Comparison of ENCODE assay signal across 10 cellular contexts in genomic region chr10:62527019-62527827, GRCh38.
DNase-seq lines count a peak whose midpoint lies in the region; ATAC-seq, FAIRE-seq and TF ChIP-seq lines count a peak whose summit lies in the region.
"Had no signal": no experiment of that assay in that cellular context is flagged by ENCODE, and none has a peak within 500 bp of the region (broad histone marks: within the 10 kb centered on the region; RNA-seq: fewer than 3 reads in every experiment).

No MANE protein-coding gene starts in this region.

- H3K79me1 ChIP-seq in mesenchymal stem cell (replicated peaks; ENCODE audit: low read length, poor library complexity, severe bottlenecking) (no peaks in the 10 kb centered on the region), trophoblast cell (ENCODE audit: low read length) (no peaks in the 10 kb centered on the region)

- no peaks in the 10 kb centered on the region for H3K9me3 ChIP-seq in mesenchymal stem cell (ENCODE audit: control insufficient read depth, low read length)
- peaks cover 4% of the 10 kb centered on the region for H3K9me3 ChIP-seq in psoas muscle
- H3K9me3 ChIP-seq in trophoblast cell (ENCODE audit: insufficient read depth, low read depth, low read length) = no peaks in the 10 kb centered on the region
- H3K9me3 ChIP-seq: breast epithelium, left lung had no signal

- peak; percentile 95 for FAIRE-seq in GM12891 (lab: Jason Lieb, UNC)

- TF ChIP-seq POLR2A in GM12891 (IDR thresholded peaks at IDR 0.05; ENCODE audit: low read depth, low read length) = no peak

- no peak overlapping the region for H3K4me2 ChIP-seq in mesenchymal stem cell (ENCODE audit: low read length, poor library complexity, severe bottlenecking)
- H3K4me2 ChIP-seq in trophoblast cell (ENCODE audit: low read length) = no peak overlapping the region

- no peak overlapping the region for H2BK15ac ChIP-seq in mesenchymal stem cell (ENCODE audit: low read depth, poor library complexity, severe bottlenecking)

- H3K36me3 ChIP-seq in mesenchymal stem cell (ENCODE audit: control insufficient read depth in 1 of 2, insufficient read depth in 2 of 2, low read depth in 1 of 2, low read length in 2 of 2) = no peaks in the 10 kb centered on the region
- no peaks in the 10 kb centered on the region for H3K36me3 ChIP-seq in psoas muscle (ENCODE audit: insufficient read depth in 1 of 2, low read depth in 1 of 2)
- H3K36me3 ChIP-seq in trophoblast cell (ENCODE audit: control insufficient read depth in 1 of 2, insufficient read depth in 2 of 2, low read length in 2 of 2) = no peaks in the 10 kb centered on the region
- H3K36me3 ChIP-seq: breast epithelium, left lung had no signal

- H4K8ac ChIP-seq in mesenchymal stem cell (ENCODE audit: low read length) (no peak overlapping the region), trophoblast cell (ENCODE audit: low read depth, low read length) (no peak overlapping the region)

- no peak overlapping the region for H3K9ac ChIP-seq in mesenchymal stem cell (ENCODE audit: low read length)
- no peak overlapping the region for H3K9ac ChIP-seq in trophoblast cell (ENCODE audit: low read length)

- H4K91ac ChIP-seq in mesenchymal stem cell (ENCODE audit: low read length) (no peak overlapping the region), trophoblast cell (ENCODE audit: low read depth, low read length) (no peak overlapping the region)

- WGBS in mesenchymal stem cell = 87% methylated on average over 6 of the region's 6 CpGs
- WGBS in psoas muscle, 3 donors = 64 to 75% (median 67%) methylated on average over 6 of the region's 6 CpGs
- no CpG with 5 or more reads among the region's 6 CpGs for WGBS in trophoblast cell (ENCODE audit: extremely low coverage, insufficient coverage, insufficient read length)

- in situ Hi-C loops in KBM-7 (cut with MboI; ENCODE audit: low pct_unique_long_range_greater_than_20kb, low sequenced_read_pairs) = no loop called here

- H3K14ac ChIP-seq in mesenchymal stem cell (ENCODE audit: low read length in 2 of 2) (no peak overlapping the region), trophoblast cell (ENCODE audit: low read length) (no peak overlapping the region)

- H2AK5ac ChIP-seq in mesenchymal stem cell (ENCODE audit: low read length, severe bottlenecking) = no peak overlapping the region
- H2AK5ac ChIP-seq in trophoblast cell (ENCODE audit: low read length) = no peak overlapping the region

- no peak for DNase-seq in GM12891 (ENCODE audit: insufficient read length, low spot score)
- DNase-seq in fibroblast of mammary gland (ENCODE audit: low read depth) = peak; percentile 40
- no peak for DNase-seq in mesenchymal stem cell
- DNase-seq in psoas muscle = no peak
- DNase-seq in trophoblast cell = no peak
- no peak for DNase-seq in KBM-7

- no peaks in the 10 kb centered on the region for H3K79me2 ChIP-seq in trophoblast cell (ENCODE audit: control insufficient read depth, insufficient read depth, low read length, poor library complexity)

- no peak overlapping the region for H4K12ac ChIP-seq in trophoblast cell (ENCODE audit: low read depth, low read length)

- H3K27me3 ChIP-seq in mesenchymal stem cell (ENCODE audit: control insufficient read depth in 1 of 2, insufficient read depth in 1 of 2, low read length in 2 of 2) (no peaks in the 10 kb centered on the region), psoas muscle (ENCODE audit: insufficient read depth in 3 of 3, low read length in 2 of 3) (no peaks in the 10 kb centered on the region), trophoblast cell (ENCODE audit: insufficient read depth, low read length) (no peaks in the 10 kb centered on the region)
- H3K27me3 ChIP-seq: breast epithelium, left lung had no signal

- H2BK120ac ChIP-seq in mesenchymal stem cell (ENCODE audit: low read depth, low read length) (no peak overlapping the region), trophoblast cell (ENCODE audit: insufficient read depth, low read length, poor library complexity) (no peak overlapping the region)

- H3K23ac ChIP-seq in mesenchymal stem cell (ENCODE audit: low read length in 2 of 2) (no peak overlapping the region), trophoblast cell (ENCODE audit: low read length) (no peak overlapping the region)

- H3K4me3 ChIP-seq in fibroblast of mammary gland (ENCODE audit: control insufficient read depth, low read depth, low read length) (no peak overlapping the region), mesenchymal stem cell (ENCODE audit: insufficient read depth in 1 of 2, low read depth in 1 of 2, low read length in 2 of 2) (no peak overlapping the region), psoas muscle (no peak overlapping the region), trophoblast cell (ENCODE audit: low read depth, low read length) (no peak overlapping the region)
- H3K4me3 ChIP-seq: breast epithelium, left lung had no signal

- H2BK5ac ChIP-seq in mesenchymal stem cell (ENCODE audit: low read depth, low read length, poor library complexity, severe bottlenecking) = no peak overlapping the region
- no peak overlapping the region for H2BK5ac ChIP-seq in trophoblast cell (ENCODE audit: low read depth, low read length, poor library complexity)

- TF ChIP-seq CTCF in fibroblast of mammary gland (conservative IDR thresholded peaks at IDR 0.05; ENCODE audit: control insufficient read depth, insufficient read depth, low read depth, low read length) (no peak), psoas muscle (IDR thresholded peaks at IDR 0.05) (no peak)

- H3K4ac ChIP-seq in mesenchymal stem cell (ENCODE audit: low read depth in 1 of 2, low read length in 2 of 2) (no peak overlapping the region), trophoblast cell (ENCODE audit: low read depth, low read length) (no peak overlapping the region)

- peak overlapping the region in 1 of 2 experiments; percentile 3 for H3K18ac ChIP-seq in mesenchymal stem cell (ENCODE audit: low read depth in 1 of 2, low read length in 2 of 2)
- H3K18ac ChIP-seq in trophoblast cell (ENCODE audit: low read length) = no peak overlapping the region

- intact Hi-C loops in psoas muscle (cut with DNase I) = no loop called here

- no peak overlapping the region for H2AFZ ChIP-seq in mesenchymal stem cell (ENCODE audit: low read depth, low read length)
- no peak overlapping the region for H2AFZ ChIP-seq in trophoblast cell (ENCODE audit: insufficient read depth, low read length, poor library complexity)

- ATAC-seq in GM21447 (IDR thresholded peaks at IDR 0.05; ENCODE audit: unreplicated experiment) = peak; percentile 54
- ATAC-seq in HG03520 (IDR thresholded peaks at IDR 0.05; ENCODE audit: unreplicated experiment) = peak; percentile 39
- ATAC-seq in psoas muscle = no peak
- ATAC-seq: left lung had no signal

- H2BK12ac ChIP-seq in mesenchymal stem cell (ENCODE audit: low read length in 2 of 2) = no peak overlapping the region
- H2BK12ac ChIP-seq in trophoblast cell (ENCODE audit: low read length) = no peak overlapping the region

- H3K4me1 ChIP-seq in mesenchymal stem cell (ENCODE audit: control insufficient read depth, insufficient read depth, low read depth, low read length) (no peaks in the 10 kb centered on the region), psoas muscle (no peaks in the 10 kb centered on the region), trophoblast cell (ENCODE audit: control insufficient read depth in 1 of 2, insufficient read depth in 2 of 2, low read length in 2 of 2) (no peaks in the 10 kb centered on the region)
- H3K4me1 ChIP-seq: left lung had no signal

- H3K27ac ChIP-seq in mesenchymal stem cell (ENCODE audit: low read length, poor library complexity, severe bottlenecking) = no peak overlapping the region
- no peak overlapping the region for H3K27ac ChIP-seq in psoas muscle
- H3K27ac ChIP-seq in trophoblast cell (ENCODE audit: low read depth, low read length) = no peak overlapping the region
- H3K27ac ChIP-seq: breast epithelium, left lung had no signal

TF ChIP-seq in GM12891, 5 proteins besides CTCF, POLR2A, EP300 and RAD21:
- TF ChIP-seq POLR2AphosphoS5 (IDR thresholded peaks at IDR 0.05; ENCODE audit: low read depth, low read length) = no peak
- TF ChIP-seq POU2F2 (IDR thresholded peaks at IDR 0.05; ENCODE audit: low read depth, low read length) = no peak
- 0 out of 2 replicates have a peak, but pooled peaks have one; percentile 3 for TF ChIP-seq SPI1 (IDR thresholded peaks at IDR 0.05; ENCODE audit: low read depth, low read length)
- TF ChIP-seq PAX5 (IDR thresholded peaks at IDR 0.05; ENCODE audit: insufficient read depth, low read length, severe bottlenecking) = no peak
TF ChIP-seq in GM12891: peak in this region for 1.

Comparison
In these comparisons a context has a peak if more than half of its experiments do, and no peak if none do; other contexts are left out.
1. ATAC-seq: peak in GM21447 (single experiment) and HG03520 (single experiment); none in psoas muscle (0 of 4).